ENCODE assay signal across 23 cellular contexts in genomic region chr14:88933203-88933602, GRCh38.
DNase-seq lines count a peak whose midpoint lies in the region; ATAC-seq, FAIRE-seq and TF ChIP-seq lines count a peak whose summit lies in the region.
"Had no signal": no experiment of that assay in that cellular context is flagged by ENCODE, and none has a peak within 500 bp of the region (broad histone marks: within the 10 kb centered on the region; RNA-seq: fewer than 3 reads in every experiment).

No MANE protein-coding gene starts in this region.

- intact Hi-C loops in HepG2 (cut with micrococcal nuclease; ENCODE audit: unreplicated experiment) = no loop called here

- H3K4me3 Mint-ChIP-seq in nephron = no peak overlapping the region
- H3K4me3 Mint-ChIP-seq: activated T-cell treated with anti-CD3 and anti-CD28 coated beads, Interleukin-2, amount 50 U/mL, for 4 hours; GM23338; T-helper 2 cell treated with Interferon-gamma antibody and Interleukin-4, amounts not matched to agents 5 μg/mL and 100 μg/mL, for 36 hours had no signal

- H3K9ac ChIP-seq in HepG2 (ENCODE audit: insufficient read depth, low read depth, low read length) = no peak overlapping the region
- H3K9ac ChIP-seq: KMS-11 had no signal

- FAIRE-seq in HepG2 (lab: Jason Lieb, UNC) = no peak
- FAIRE-seq: D721Med, keratinocyte had no signal

- H3K36me3 Mint-ChIP-seq in nephron (ENCODE audit: low read depth) = no peaks in the 10 kb centered on the region

- no peak overlapping the region for H3K4me2 ChIP-seq in HepG2 (ENCODE audit: low read depth, low read length)
- H3K4me2 ChIP-seq: GM23338, KMS-11 had no signal

- DNase-seq in DMS79 treated with DMSO at 0.1 percent for 48 hours (lab: John Stamatoyannopoulos, UW) (peak; percentile 82), NCI-H1092 treated with DMSO at 0.1 percent for 48 hours (lab: John Stamatoyannopoulos, UW) (peak; percentile 5), SJCRH30 (peak; percentile 4 to 5), cortex of kidney (lab: John Stamatoyannopoulos, UW) (no peak), HepG2 (ENCODE audit: low spot score) (no peak)
- DNase-seq: activated CD4-positive, alpha-beta T cell treated with anti-CD3 and anti-CD28 coated beads for 48 hours; activated T-cell treated with anti-CD3 and anti-CD28 coated beads, Interleukin-2, amount 50 U/mL, for 4 hours; gastrocnemius medialis; NCI-H1930; NCI-H774; posterior cingulate gyrus; stimulated activated CD8-positive, alpha-beta memory T cell treated with anti-CD3 and anti-CD28 coated beads, Interleukin-4, amount 100 ng/mL, for 48 hours; stomach; tibial artery had no signal

- no peak for TF ChIP-seq CTCF in nephron (IDR thresholded peaks at IDR 0.05; ENCODE audit: unreplicated experiment in 3 of 3)
- no peak for TF ChIP-seq CTCF in HepG2 (CRISPR knock-in tag; IDR thresholded peaks at IDR 0.05)

- no peak overlapping the region for H2AFZ ChIP-seq in HepG2 (ENCODE audit: low read length)
- H2AFZ ChIP-seq: GM23338 had no signal

- peaks cover 11% of the 10 kb centered on the region for H3K9me3 Mint-ChIP-seq in nephron
- H3K9me3 Mint-ChIP-seq: T-helper 2 cell treated with Interferon-gamma antibody and Interleukin-4, amounts not matched to agents 5 μg/mL and 100 μg/mL, for 36 hours had no signal

- CTCF ChIA-PET in HepG2 (lab: Yijun Ruan, JAX; ENCODE audit: low intra/inter-chr PET ratio, low total read pairs) = no interaction called here

- H3K27ac Mint-ChIP-seq in nephron = peak overlapping the region; percentile 31 to 69 (median 38)
- H3K27ac Mint-ChIP-seq: GM23338; T-helper 2 cell treated with Interferon-gamma antibody and Interleukin-4, amounts not matched to agents 5 μg/mL and 100 μg/mL, for 36 hours had no signal

- POLR2A ChIA-PET in HepG2 (lab: Yijun Ruan, JAX) = no interaction called here

- H4K20me1 ChIP-seq in HepG2 (ENCODE audit: insufficient read depth, low read length) = no peaks in the 10 kb centered on the region

- no peak overlapping the region for H3K4me3 ChIP-seq in SJCRH30
- no peak overlapping the region for H3K4me3 ChIP-seq in HepG2 (replicated peaks in 1 of 3; ENCODE audit: insufficient read depth in 1 of 3, low read depth in 2 of 3, low read length in 3 of 3)
- H3K4me3 ChIP-seq: coronary artery, gastrocnemius medialis, GM23338, lung, stomach, tibial artery had no signal

- no TSS peak for BruUV-seq in HepG2 (replicated peaks; lab: Mats Ljungman, UMichigan)

- H3K36me3 ChIP-seq in SJCRH30 (no peaks in the 10 kb centered on the region), HepG2 (replicated peaks in 1 of 2; ENCODE audit: control insufficient read depth in 1 of 2, insufficient read depth in 2 of 2, low read length in 2 of 2) (no peaks in the 10 kb centered on the region)
- H3K36me3 ChIP-seq: gastrocnemius medialis, stomach, tibial artery had no signal

- TF ChIP-seq RAD21 in HepG2 (CRISPR knock-in tag; IDR thresholded peaks at IDR 0.05) = no peak

- H3K27me3 ChIP-seq in SJCRH30 (no peaks in the 10 kb centered on the region), HepG2 (ENCODE audit: control insufficient read depth in 1 of 2, insufficient read depth in 2 of 2, low read length in 2 of 2) (peaks cover 0 to 27% of the 10 kb centered on the region in 2 experiments; a peak in 3 of 5 replicates)
- H3K27me3 ChIP-seq: gastrocnemius medialis, stomach had no signal

- in situ Hi-C loops in HepG2 (cut with HindIII; ENCODE audit: extremely low pct_ligation_motif_present, low pct_unique_long_range_greater_than_20kb) = no loop called here

- H3K9me3 ChIP-seq in SJCRH30 (replicated peaks) = no peaks in the 10 kb centered on the region
- no peaks in the 10 kb centered on the region for H3K9me3 ChIP-seq in HepG2 (ENCODE audit: low read length)
- H3K9me3 ChIP-seq: gastrocnemius medialis had no signal

- H3K79me2 ChIP-seq in HepG2 (ENCODE audit: insufficient read depth, low read length) = no peaks in the 10 kb centered on the region

- H3K27ac ChIP-seq in SJCRH30 (no peak overlapping the region), HepG2 (ENCODE audit: extremely low read length, insufficient read depth, low read length) (no peak overlapping the region)
- H3K27ac ChIP-seq: coronary artery, gastrocnemius medialis, KMS-11, stomach, tibial artery had no signal

- 0% methylated on average over 1 of the region's 1 CpG for WGBS in HepG2 (ENCODE audit: low lambda C conversion rate)

- peaks cover 37% of the 10 kb centered on the region for H3K4me1 Mint-ChIP-seq in nephron
- H3K4me1 Mint-ChIP-seq: GM23338 had no signal

- TF ChIP-seq POLR2A in HepG2 (IDR thresholded peaks at IDR 0.05; ENCODE audit: insufficient read depth in 1 of 2, low read depth in 2 of 2, low read length in 2 of 2) = no peak

- H3K27me3 Mint-ChIP-seq in nephron (ENCODE audit: low read depth) = peaks cover 5% of the 10 kb centered on the region

- no peaks in the 10 kb centered on the region for H3K4me1 ChIP-seq in SJCRH30
- H3K4me1 ChIP-seq in HepG2 (ENCODE audit: insufficient read depth, low read length) = no peaks in the 10 kb centered on the region
- H3K4me1 ChIP-seq: gastrocnemius medialis, stomach, tibial artery had no signal

- ATAC-seq in HepG2 = no peak
- no peak for ATAC-seq in GM21576 (IDR thresholded peaks at IDR 0.05; ENCODE audit: unreplicated experiment)
- ATAC-seq: activated T-cell treated with anti-CD3 and anti-CD28 coated beads, Interleukin-2, amount 50 U/mL, for 4 hours; gastrocnemius medialis; GM23338 had no signal

- no peak for TF ChIP-seq EP300 in HepG2 (IDR thresholded peaks at IDR 0.05; ENCODE audit: low read depth in 2 of 2, low read length in 2 of 2)
- no peak for TF ChIP-seq EP300 in HepG2 (CRISPR knock-in tag; IDR thresholded peaks at IDR 0.05; ENCODE audit: borderline replicate concordance)

TF ChIP-seq in HepG2, 621 proteins besides CTCF, POLR2A, EP300 and RAD21 (continues in another document):
- TF ChIP-seq ZNF777 (CRISPR knock-in tag; IDR thresholded peaks at IDR 0.05) (no peak), CHD4 (IDR thresholded peaks at IDR 0.05; ENCODE audit: borderline replicate concordance, low read length) (no peak), ELF4 (CRISPR knock-in tag; IDR thresholded peaks at IDR 0.05; ENCODE audit: borderline replicate concordance) (no peak), FOXC1 (CRISPR knock-in tag; IDR thresholded peaks at IDR 0.05; ENCODE audit: borderline replicate concordance) (no peak), TGIF2 (CRISPR knock-in tag; IDR thresholded peaks at IDR 0.05) (no peak), HOXA9 (CRISPR knock-in tag; IDR thresholded peaks at IDR 0.05; ENCODE audit: borderline replicate concordance) (no peak), ZNF207 (IDR thresholded peaks at IDR 0.05; ENCODE audit: borderline replicate concordance) (no peak), ZNF354B (CRISPR knock-in tag; IDR thresholded peaks at IDR 0.05) (no peak), ZNF160 (CRISPR knock-in tag; IDR thresholded peaks at IDR 0.05) (no peak), ARNTL (CRISPR knock-in tag; IDR thresholded peaks at IDR 0.05) (no peak), GRHL1 (CRISPR knock-in tag; conservative IDR thresholded peaks at IDR 0.05) (no peak), ETV6 (CRISPR knock-in tag; conservative IDR thresholded peaks at IDR 0.05) (no peak)
- TF ChIP-seq, protein P1, sequence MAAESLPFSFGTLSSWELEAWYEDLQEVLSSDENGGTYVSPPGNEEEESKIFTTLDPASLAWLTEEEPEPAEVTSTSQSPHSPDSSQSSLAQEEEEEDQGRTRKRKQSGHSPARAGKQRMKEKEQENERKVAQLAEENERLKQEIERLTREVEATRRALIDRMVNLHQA (CRISPR knock-in tag; IDR thresholded peaks at IDR 0.05) = no peak
- TF ChIP-seq, protein P2, sequence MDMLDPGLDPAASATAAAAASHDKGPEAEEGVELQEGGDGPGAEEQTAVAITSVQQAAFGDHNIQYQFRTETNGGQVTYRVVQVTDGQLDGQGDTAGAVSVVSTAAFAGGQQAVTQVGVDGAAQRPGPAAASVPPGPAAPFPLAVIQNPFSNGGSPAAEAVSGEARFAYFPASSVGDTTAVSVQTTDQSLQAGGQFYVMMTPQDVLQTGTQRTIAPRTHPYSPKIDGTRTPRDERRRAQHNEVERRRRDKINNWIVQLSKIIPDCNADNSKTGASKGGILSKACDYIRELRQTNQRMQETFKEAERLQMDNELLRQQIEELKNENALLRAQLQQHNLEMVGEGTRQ (IDR thresholded peaks at IDR 0.05; ENCODE audit: low read depth, low read length) = no peak
- TF ChIP-seq, protein P2 (CRISPR knock-in tag; IDR thresholded peaks at IDR 0.05; ENCODE audit: borderline replicate concordance) = no peak

Comparison
In these comparisons a context has a peak if more than half of its experiments do, and no peak if none do; other contexts are left out.
1. DNase-seq: peak in DMS79 treated with DMSO at 0.1 percent for 48 hours (single experiment), NCI-H1092 treated with DMSO at 0.1 percent for 48 hours (single experiment) and SJCRH30 (2 of 2); none in cortex of kidney (single experiment) and HepG2 (single experiment).